In the genomic region with DNA sequence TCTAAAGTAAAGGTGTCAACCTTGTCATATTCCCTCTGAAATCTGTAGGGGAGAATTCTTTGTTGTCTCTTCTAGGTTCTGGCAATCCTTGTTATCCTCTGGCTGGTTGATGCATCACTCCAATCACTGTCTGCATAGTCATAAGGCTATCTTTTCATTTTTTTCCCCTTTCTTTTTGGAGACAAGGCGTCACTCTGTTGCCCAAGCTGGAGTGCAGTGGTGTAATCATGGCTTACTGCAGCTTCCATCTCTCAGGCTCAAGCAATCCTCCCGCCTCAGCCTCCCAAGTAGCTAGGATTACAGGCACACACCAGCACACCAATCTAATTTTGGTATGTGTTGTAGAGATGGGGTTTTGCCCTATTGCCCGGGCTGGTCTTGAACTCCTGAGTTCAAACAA, we compare ENCODE assay signal across 17 cellular contexts.
"Had no signal": no experiment of that assay in that cellular context is flagged by ENCODE, and none has a peak within 500 bp of the region (broad histone marks: within the 10 kb centered on the region; RNA-seq: fewer than 3 reads in every experiment).

No MANE protein-coding gene starts in this region.

- H3K36me3 Mint-ChIP-seq: memory B cell had no signal

- H3K27ac Mint-ChIP-seq: activated B cell treated with CpG ODN at 0.5 μM for 24 hours; activated CD4-positive, alpha-beta T cell treated with anti-CD3 and anti-CD28 coated beads, Interleukin-2, amount 10 ng/mL, durations not matched to agents 7 days and 5 days; activated T-helper 17 cell treated with anti-CD3 and anti-CD28 coated beads, Interleukin-2, amount 50 U/mL, for 72 hours; memory B cell; nephron had no signal

- ATAC-seq: activated T-helper 17 cell treated with anti-CD3 and anti-CD28 coated beads, Interleukin-2, amount 50 U/mL, for 72 hours; body of pancreas; stimulated activated naive CD8-positive, alpha-beta T cell treated with anti-CD3 and anti-CD28 coated beads, Interleukin-15, Interleukin-2, amounts not matched to agents 100 U/mL and 50 U/mL, for 24 hours had no signal

- H3K4me3 ChIP-seq: adrenal gland, body of pancreas, sigmoid colon, suprapubic skin, upper lobe of left lung had no signal

- H3K27me3 ChIP-seq: adrenal gland, body of pancreas, sigmoid colon, suprapubic skin, upper lobe of left lung had no signal

- H3K27ac ChIP-seq: adrenal gland, sigmoid colon, suprapubic skin had no signal

- H3K27me3 Mint-ChIP-seq: activated B cell treated with CpG ODN at 0.5 μM for 24 hours; activated CD4-positive, alpha-beta T cell treated with anti-CD3 and anti-CD28 coated beads, Interleukin-2, amount 10 ng/mL, durations not matched to agents 7 days and 5 days; activated T-helper 17 cell treated with anti-CD3 and anti-CD28 coated beads, Interleukin-2, amount 50 U/mL, for 72 hours; memory B cell had no signal

- H3K36me3 ChIP-seq: adrenal gland, sigmoid colon, suprapubic skin, upper lobe of left lung had no signal

- H3K4me3 Mint-ChIP-seq: activated B cell treated with CpG ODN at 0.5 μM for 24 hours; activated CD4-positive, alpha-beta T cell treated with anti-CD3 and anti-CD28 coated beads, Interleukin-2, amount 10 ng/mL, durations not matched to agents 7 days and 5 days; activated T-helper 17 cell treated with anti-CD3 and anti-CD28 coated beads, Interleukin-2, amount 50 U/mL, for 72 hours; memory B cell; nephron had no signal

- H3K9me3 Mint-ChIP-seq: activated B cell treated with CpG ODN at 0.5 μM for 24 hours; activated CD4-positive, alpha-beta T cell treated with anti-CD3 and anti-CD28 coated beads, Interleukin-2, amount 10 ng/mL, durations not matched to agents 7 days and 5 days; activated T-helper 17 cell treated with anti-CD3 and anti-CD28 coated beads, Interleukin-2, amount 50 U/mL, for 72 hours; memory B cell; nephron had no signal

- H3K4me1 ChIP-seq: body of pancreas had no signal

- DNase-seq: activated B cell treated with CpG ODN at 0.5 μM for 24 hours; activated CD4-positive, alpha-beta T cell treated with anti-CD3 and anti-CD28 coated beads, Interleukin-2, amount 10 ng/mL, durations not matched to agents 7 days and 5 days; activated CD8-positive, alpha-beta memory T cell treated with anti-CD3 and anti-CD28 coated beads for 24 hours; activated naive CD4-positive, alpha-beta T cell treated with anti-CD3 and anti-CD28 coated beads, Interleukin-2, amount 50 U/mL, for 16 hours; adrenal gland; effector memory CD4-positive, alpha-beta T cell; glutamatergic neuron; sigmoid colon; stimulated activated CD4-positive, alpha-beta T cell treated with anti-CD3 and anti-CD28 coated beads, Interleukin-2, amount 100 ng/mL, for 48 hours; stimulated activated naive CD8-positive, alpha-beta T cell treated with anti-CD3 and anti-CD28 coated beads, Interleukin-15, Interleukin-2, amounts not matched to agents 100 U/mL and 50 U/mL, for 24 hours; T-helper 1 cell had no signal

- H3K9me3 ChIP-seq: adrenal gland, body of pancreas, sigmoid colon, suprapubic skin, upper lobe of left lung had no signal

- H3K4me1 Mint-ChIP-seq: memory B cell had no signal
